8 cellular contexts compared by ENCODE assay signal in genomic region chr2:42359894-42360483, GRCh38. TPM values are rescaled to one million over a fixed set of nuclear protein-coding genes. Genes with fewer than 3 reads are reported as not detected.
DNase-seq lines count a peak whose midpoint lies in the region; ATAC-seq, FAIRE-seq and TF ChIP-seq lines count a peak whose summit lies in the region.

No MANE protein-coding gene starts in this region.

- DNase-seq in EL (peak; percentile 35), NAMALWA (ENCODE audit: low spot score) (peak; percentile 66), ascending aorta (ENCODE audit: low spot score in 2 of 2) (no peak), HepG2 (ENCODE audit: low spot score) (no peak), upper lobe of right lung (no peak), DMS114 treated with DMSO at 0.1 percent for 48 hours (lab: John Stamatoyannopoulos, UW; ENCODE audit: unreplicated experiment) (no peak)

- H3K27ac ChIP-seq in ascending aorta (no peak overlapping the region), HepG2 (ENCODE audit: extremely low read length, insufficient read depth, low read length) (peak overlapping the region; percentile 96), upper lobe of right lung (peak overlapping the region; percentile 96)

- TF ChIP-seq CTCF in ascending aorta (IDR thresholded peaks at IDR 0.05) (no peak), HepG2 (CRISPR knock-in tag; IDR thresholded peaks at IDR 0.05) (no peak), upper lobe of right lung (IDR thresholded peaks at IDR 0.05) (no peak)

- CTCF ChIA-PET in HepG2 (lab: Yijun Ruan, JAX; ENCODE audit: low intra/inter-chr PET ratio, low total read pairs) = no interaction called here

- POLR2A ChIA-PET in HepG2 (lab: Yijun Ruan, JAX) = interaction anchor here (0.8 to 1.4 kb wide), 5 partner anchors 9 to 268 kb away, joined by 3 to 4 read pairs (median 3); no protein-coding TSS in a partner anchor

- ATAC-seq in HepG2 (peak; percentile 5), upper lobe of right lung (no peak), HG03095 (IDR thresholded peaks at IDR 0.05; ENCODE audit: unreplicated experiment) (no peak), HG03378 (IDR thresholded peaks at IDR 0.05; ENCODE audit: unreplicated experiment) (no peak)

- H3K4me3 ChIP-seq in ascending aorta (peak overlapping the region; percentile 61 to 97), HepG2 (replicated peaks in 1 of 3; ENCODE audit: insufficient read depth in 1 of 3, low read depth in 2 of 3, low read length in 3 of 3) (peak overlapping the region; percentile 84 to 98 (median 94)), upper lobe of right lung (peak overlapping the region; percentile 94)

- no peaks in the 10 kb centered on the region for H3K27me3 ChIP-seq in ascending aorta
- no peaks in the 10 kb centered on the region; a peak in 1 of 5 replicates for H3K27me3 ChIP-seq in HepG2 (ENCODE audit: control insufficient read depth in 1 of 2, insufficient read depth in 2 of 2, low read length in 2 of 2)
- H3K27me3 ChIP-seq in upper lobe of right lung = no peaks in the 10 kb centered on the region

- H4K20me1 ChIP-seq in HepG2 (ENCODE audit: insufficient read depth, low read length) = no peaks in the 10 kb centered on the region; the same call in 1 of the 2 replicates

- in situ Hi-C loops in HepG2 (cut with HindIII; ENCODE audit: extremely low pct_ligation_motif_present, low pct_unique_long_range_greater_than_20kb) = loop anchor here (25.0 kb wide), 1 partner anchor 498 kb away; no protein-coding TSS in a partner anchor

- peak in 1 of 2 experiments; percentile 49; a peak in 1 of 4 replicates for TF ChIP-seq POLR2A in HepG2 (IDR thresholded peaks at IDR 0.05; ENCODE audit: insufficient read depth in 1 of 2, low read depth in 2 of 2, low read length in 2 of 2)

- TF ChIP-seq RAD21 in HepG2 (CRISPR knock-in tag; IDR thresholded peaks at IDR 0.05) = 0 out of 2 replicates have a peak, but pooled peaks have one; percentile 17

- intact Hi-C loops in ascending aorta (cut with DNase I) = loop anchor here (2.0 kb wide), 1 partner anchor 519 kb away; no protein-coding TSS in a partner anchor
- intact Hi-C loops in HepG2 (cut with micrococcal nuclease; ENCODE audit: unreplicated experiment) = loop anchor here (2.0 to 5.0 kb wide), 3 partner anchors 17 to 302 kb away; partner anchors contain the start of gene KCNG3
- intact Hi-C loops in upper lobe of right lung (cut with DNase I) = no loop called here

- H3K36me3 ChIP-seq in ascending aorta (no peaks in the 10 kb centered on the region), HepG2 (replicated peaks in 1 of 2; ENCODE audit: control insufficient read depth in 1 of 2, insufficient read depth in 2 of 2, low read length in 2 of 2) (no peaks in the 10 kb centered on the region; a peak in 1 of 5 replicates), upper lobe of right lung (no peaks in the 10 kb centered on the region)

- BruUV-seq in HepG2 (replicated peaks; lab: Mats Ljungman, UMichigan) = TSS peak; percentile 71

- under 1% methylated on average over 13 of the region's 13 CpGs for WGBS in HepG2 (ENCODE audit: low lambda C conversion rate)

- FAIRE-seq in HepG2 (lab: Jason Lieb, UNC) = no peak

- no peak for TF ChIP-seq EP300 in HepG2 (IDR thresholded peaks at IDR 0.05; ENCODE audit: low read depth in 2 of 2, low read length in 2 of 2)
- TF ChIP-seq EP300 in HepG2 (CRISPR knock-in tag; IDR thresholded peaks at IDR 0.05; ENCODE audit: borderline replicate concordance) = no peak

- peak overlapping the region; percentile 97 for H3K9ac ChIP-seq in HepG2 (ENCODE audit: insufficient read depth, low read depth, low read length)

- H3K4me1 ChIP-seq in ascending aorta (peaks cover 0 to 23% of the 10 kb centered on the region in 2 donors), HepG2 (ENCODE audit: insufficient read depth, low read length) (peaks cover 53% of the 10 kb centered on the region), upper lobe of right lung (peaks cover 16% of the 10 kb centered on the region)

- no peak overlapping the region for H2AFZ ChIP-seq in HepG2 (ENCODE audit: low read length)

- peaks cover 58% of the 10 kb centered on the region for H3K79me2 ChIP-seq in HepG2 (ENCODE audit: insufficient read depth, low read length)

- no peaks in the 10 kb centered on the region for H3K9me3 ChIP-seq in ascending aorta
- no peaks in the 10 kb centered on the region for H3K9me3 ChIP-seq in HepG2 (ENCODE audit: low read length)
- H3K9me3 ChIP-seq in upper lobe of right lung = no peaks in the 10 kb centered on the region

- peak overlapping the region; percentile 89 for H3K4me2 ChIP-seq in HepG2 (ENCODE audit: low read depth, low read length)

TF ChIP-seq in HepG2, 621 proteins besides CTCF, POLR2A, EP300 and RAD21 (continues in another document):
- TF ChIP-seq KDM1A (CRISPR knock-in tag; IDR thresholded peaks at IDR 0.05) (no peak), MAF1 (CRISPR knock-in tag; IDR thresholded peaks at IDR 0.05; ENCODE audit: borderline replicate concordance) (no peak), HMGXB4 (CRISPR knock-in tag; IDR thresholded peaks at IDR 0.05; ENCODE audit: borderline replicate concordance in 1 of 2, low read depth in 1 of 2) (peak in 1 of 2 experiments; percentile 27; a peak in 1 of 4 replicates), ZNF746 (CRISPR knock-in tag; IDR thresholded peaks at IDR 0.05) (no peak), ZNF44 (CRISPR knock-in tag; IDR thresholded peaks at IDR 0.05) (no peak), TAF1 (CRISPR knock-in tag; IDR thresholded peaks at IDR 0.05) (peak; percentile 18; the same call in 1 of the 2 replicates), PHF8 (CRISPR knock-in tag; IDR thresholded peaks at IDR 0.05) (no peak), ZNF275 (CRISPR knock-in tag; IDR thresholded peaks at IDR 0.05; ENCODE audit: borderline replicate concordance) (no peak), ZNF839 (CRISPR knock-in tag; IDR thresholded peaks at IDR 0.05; ENCODE audit: borderline replicate concordance) (no peak), SNAPC2 (CRISPR knock-in tag; IDR thresholded peaks at IDR 0.05) (0 out of 2 replicates have a peak, but pooled peaks have one; percentile 25), ZNF263 (CRISPR knock-in tag; IDR thresholded peaks at IDR 0.05) (no peak), E2F1 (CRISPR knock-in tag; IDR thresholded peaks at IDR 0.05) (no peak)

RNA-seq across cellular contexts. Expression of gene COX7A2L, which starts 1.0 kb away (rescaled TPM):
- total RNA-seq in ascending aorta (35.2 TPM), HepG2 (2016; rRNA removed; fragmentation: Illumina TruSeq; extraction: Trizol) (201 and 272 TPM in 2 replicates), upper lobe of right lung (80.7 TPM)
- 111 and 117 TPM in 2 replicates for total RNA-seq in HepG2 (2016; cell fraction: cytosol; rRNA removed; fragmentation: Illumina TruSeq; extraction: Trizol; ENCODE audit: low read depth)
- total RNA-seq in HepG2 (2016; cell fraction: insoluble cytoplasmic fraction; rRNA removed; fragmentation: Illumina TruSeq; extraction: Trizol) = 197 and 297 TPM in 2 replicates
- total RNA-seq in HepG2 (2016; cell fraction: membrane; rRNA removed; fragmentation: Illumina TruSeq; extraction: Trizol) = 232 and 238 TPM in 2 replicates
- 71.7 and 82.5 TPM in 2 replicates for total RNA-seq in HepG2 (2016; cell fraction: nucleus; rRNA removed; fragmentation: Illumina TruSeq; extraction: Trizol)
- 122 and 155 TPM in 2 replicates for polyA plus RNA-seq in HepG2 (2011; rRNA removed)
- 137 and 167 TPM in 2 replicates for polyA plus RNA-seq in HepG2 (2011; cell fraction: cytosol; rRNA removed)
- 30.5 and 38.2 TPM in 2 replicates for polyA plus RNA-seq in HepG2 (2011; cell fraction: nucleus; rRNA removed)
- polyA plus RNA-seq in HepG2 (2012) = 187 and 191 TPM in 2 replicates
- polyA plus RNA-seq in HepG2 (2016; cell fraction: cytosol; fragmentation: Illumina TruSeq; extraction: Trizol; ENCODE audit: low read depth) = 119 TPM in 2 replicates
- 279 and 314 TPM in 2 replicates for polyA plus RNA-seq in HepG2 (2016; cell fraction: insoluble cytoplasmic fraction; fragmentation: Illumina TruSeq; extraction: Trizol; ENCODE audit: low read depth)
- 211 and 215 TPM in 2 replicates for polyA plus RNA-seq in HepG2 (2016; cell fraction: membrane; fragmentation: Illumina TruSeq; extraction: Trizol; ENCODE audit: low read depth)
- 118 and 123 TPM in 2 replicates for polyA plus RNA-seq in HepG2 (2016; cell fraction: nucleus; fragmentation: Illumina TruSeq; extraction: Trizol; ENCODE audit: insufficient read depth, low read depth)
- polyA minus RNA-seq in HepG2 (2011; rRNA and poly(A)+ RNA removed; ENCODE audit: low replicate concordance) = 66.1 and 73.1 TPM in 2 replicates
- 41.1 and 44.7 TPM in 2 replicates for polyA minus RNA-seq in HepG2 (2011; cell fraction: cytosol; rRNA and poly(A)+ RNA removed)
- 22.7 and 28.1 TPM in 2 replicates for polyA minus RNA-seq in HepG2 (2011; cell fraction: nucleus; rRNA and poly(A)+ RNA removed)

Comparison
In these comparisons a context has a peak if more than half of its experiments do, and no peak if none do; other contexts are left out.
1. DNase-seq: peak in EL (single experiment) and NAMALWA (single experiment); none in ascending aorta (0 of 2), HepG2 (single experiment), upper lobe of right lung (single experiment) and DMS114 treated with DMSO at 0.1 percent for 48 hours (single experiment).
2. H3K27ac ChIP-seq: peak in HepG2 (single experiment) and upper lobe of right lung (single experiment); none in ascending aorta (0 of 2).
3. Peak in every context shown above with its lines, with median percentiles within 50 percentile points of each other: H3K4me3 ChIP-seq.